22 cellular contexts compared by ENCODE assay signal in the genomic region with DNA sequence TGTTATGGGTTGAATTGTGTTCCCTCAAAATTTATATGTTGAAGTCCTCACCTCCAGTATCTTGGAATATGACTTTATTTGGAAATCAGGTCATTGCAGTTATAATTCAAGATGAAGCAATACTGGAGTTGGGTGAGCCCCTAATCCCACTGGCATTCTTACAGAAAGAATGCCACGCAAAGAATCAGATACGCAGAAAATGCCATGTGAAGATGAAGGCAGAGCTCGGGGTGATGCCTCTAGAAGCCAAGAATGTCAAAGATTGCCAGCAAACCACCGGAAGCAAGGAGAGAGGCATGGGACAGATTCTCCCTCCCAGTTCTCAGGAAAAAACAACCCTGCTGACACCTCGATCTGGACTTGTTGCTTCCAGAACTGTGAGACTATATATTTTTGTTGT.
"Had no signal": no experiment of that assay in that cellular context is flagged by ENCODE, and none has a peak within 500 bp of the region (broad histone marks: within the 10 kb centered on the region; RNA-seq: fewer than 3 reads in every experiment).

No MANE protein-coding gene starts in this region.

- H3K4me3 Mint-ChIP-seq: activated CD8-positive, alpha-beta T cell treated with anti-CD3 and anti-CD28 coated beads, Interleukin-2, amount 10 ng/mL, durations not matched to agents 7 days and 5 days; activated naive CD4-positive, alpha-beta T cell treated with anti-CD3 and anti-CD28 coated beads, Interleukin-2, amount 50 U/mL, for 24 hours; activated naive CD8-positive, alpha-beta T cell treated with anti-CD3 and anti-CD28 coated beads, Interleukin-2, amount 50 U/mL, for 24 hours; brain had no signal

- H3K27me3 Mint-ChIP-seq: brain had no signal

- ATAC-seq: activated CD4-positive, CD25-positive, alpha-beta regulatory T cell treated with anti-CD3 and anti-CD28 coated beads, Interleukin-2, amount 50 U/mL, for 24 hours; activated CD8-positive, alpha-beta T cell treated with anti-CD3 and anti-CD28 coated beads, Interleukin-2, amount 10 ng/mL, durations not matched to agents 7 days and 5 days; activated naive CD8-positive, alpha-beta T cell treated with anti-CD3 and anti-CD28 coated beads, Interleukin-2, amount 50 U/mL, for 24 hours; PC-3; SK-N-SH treated with all-trans-retinoic acid at 6 μM for 48 hours had no signal

- H3K27ac Mint-ChIP-seq: activated CD8-positive, alpha-beta T cell treated with anti-CD3 and anti-CD28 coated beads, Interleukin-2, amount 10 ng/mL, durations not matched to agents 7 days and 5 days; activated naive CD4-positive, alpha-beta T cell treated with anti-CD3 and anti-CD28 coated beads, Interleukin-2, amount 50 U/mL, for 24 hours; activated naive CD8-positive, alpha-beta T cell treated with anti-CD3 and anti-CD28 coated beads, Interleukin-2, amount 50 U/mL, for 24 hours had no signal

- DNase-seq: activated CD4-positive, alpha-beta T cell treated with anti-CD3 and anti-CD28 coated beads for 4 hours; activated CD8-positive, alpha-beta memory T cell treated with anti-CD3 and anti-CD28 coated beads, Interleukin-2, amount 50 U/mL, for 48 hours; activated CD8-positive, alpha-beta T cell treated with anti-CD3 and anti-CD28 coated beads, Interleukin-2, amount 10 ng/mL, durations not matched to agents 7 days and 5 days; activated effector memory CD4-positive, alpha-beta T cell treated with Interleukin-2 at 50 U/mL for 16 hours; activated naive CD4-positive, alpha-beta T cell; activated naive CD8-positive, alpha-beta T cell treated with anti-CD3 and anti-CD28 coated beads, Interleukin-2, amount 50 U/mL, for 24 hours; activated T-cell treated with anti-CD3 and anti-CD28 coated beads, Interleukin-2, amount 50 U/mL, for 1 hour; amygdala; MM.1S; NCI-H1105; NCI-H1436; NCI-H1694 treated with DMSO at 0.1 percent for 48 hours; NCI-H2081; NCI-H524; PC-3; SHP77; SW 1271 had no signal

- H3K4me3 ChIP-seq: SJSA1 had no signal

- H3K4me1 Mint-ChIP-seq: activated naive CD4-positive, alpha-beta T cell treated with anti-CD3 and anti-CD28 coated beads, Interleukin-2, amount 50 U/mL, for 24 hours; activated naive CD8-positive, alpha-beta T cell treated with anti-CD3 and anti-CD28 coated beads, Interleukin-2, amount 50 U/mL, for 24 hours had no signal

- H3K9me3 Mint-ChIP-seq: activated naive CD4-positive, alpha-beta T cell treated with anti-CD3 and anti-CD28 coated beads, Interleukin-2, amount 50 U/mL, for 24 hours; activated naive CD8-positive, alpha-beta T cell treated with anti-CD3 and anti-CD28 coated beads, Interleukin-2, amount 50 U/mL, for 24 hours had no signal
